In genomic region chr10:75542902-75543301, GRCh38 we compare ENCODE assay signal across 13 cellular contexts.
A peak's percentile ranks its signal among the peaks of the same experiment; 100 is the strongest.
DNase-seq lines count a peak whose midpoint lies in the region; ATAC-seq and TF ChIP-seq lines count a peak whose summit lies in the region.
"Had no signal": no experiment of that assay in that cellular context is flagged by ENCODE, and none has a peak within 500 bp of the region (broad histone marks: within the 10 kb centered on the region; RNA-seq: fewer than 3 reads in every experiment).

No MANE protein-coding gene starts in this region.

- H3K9me2 ChIP-seq in PC-3 (replicated peaks; ENCODE audit: low read length): 0 out of 2 replicates have a peak, but pooled peaks cover 12% of the 10 kb centered on the region

- ATAC-seq in left cardiac atrium (peak; percentile 24 to 27), HG02885 (IDR thresholded peaks at IDR 0.05; ENCODE audit: poor library complexity, unreplicated experiment) (no peak), GM18505 (IDR thresholded peaks at IDR 0.05; ENCODE audit: unreplicated experiment) (no peak), PC-3 (no peak)
- ATAC-seq: A549; activated CD8-positive, alpha-beta memory T cell treated with anti-CD3 and anti-CD28 coated beads, Interleukin-2, amount 10 ng/mL, durations not matched to agents 7 days and 5 days had no signal

- BruUV-seq in PC-3 (replicated peaks; lab: Mats Ljungman, UMichigan): no TSS peak

- intact Hi-C loops in left cardiac atrium (cut with DNase I) (no loop called here), PC-3 (cut with micrococcal nuclease) (no loop called here)

- H3K27ac Mint-ChIP-seq in neural crest cell (ENCODE audit: unreplicated experiment): peak overlapping the region; percentile 46
- H3K27ac Mint-ChIP-seq: activated CD8-positive, alpha-beta memory T cell treated with anti-CD3 and anti-CD28 coated beads, Interleukin-2, amount 10 ng/mL, durations not matched to agents 7 days and 5 days; T-helper 1 cell treated with Interleukin-12 subunit alpha and Interleukin-12 subunit beta and Interleukin-4 antibody, amounts not matched to agents 30 μg/mL and 1 μg/mL, for 36 hours had no signal

- H3K27me3 ChIP-seq in right atrium auricular region (no peaks in the 10 kb centered on the region), PC-3 (ENCODE audit: low read length) (peaks cover 55% of the 10 kb centered on the region)

- H3K4me3 Mint-ChIP-seq in neural crest cell: peak overlapping the region; percentile 64
- H3K4me3 Mint-ChIP-seq: activated CD8-positive, alpha-beta memory T cell treated with anti-CD3 and anti-CD28 coated beads, Interleukin-2, amount 10 ng/mL, durations not matched to agents 7 days and 5 days; T-helper 1 cell treated with Interleukin-12 subunit alpha and Interleukin-12 subunit beta and Interleukin-4 antibody, amounts not matched to agents 30 μg/mL and 1 μg/mL, for 36 hours had no signal

- DNase-seq in left cardiac atrium (peak; percentile 26), right atrium auricular region (ENCODE audit: low spot score) (no peak), fibroblast of mammary gland (ENCODE audit: low read depth) (peak; percentile 94), neural crest cell (ENCODE audit: low read depth, low spot score) (no peak), RPMI8226 (no peak), PC-3 (no peak)
- DNase-seq: activated CD8-positive, alpha-beta memory T cell treated with anti-CD3 and anti-CD28 coated beads, Interleukin-2, amount 10 ng/mL, durations not matched to agents 7 days and 5 days; midbrain; stimulated activated naive CD4-positive, alpha-beta T cell treated with Interleukin-2 at 50 U/mL for 16 hours had no signal

- H3K27me3 Mint-ChIP-seq in neural crest cell (ENCODE audit: low read depth): peaks cover 2% of the 10 kb centered on the region

- no peak for TF ChIP-seq POLR2A in GM18505 (IDR thresholded peaks at IDR 0.05; ENCODE audit: borderline replicate concordance, extremely low read depth, insufficient read depth, insufficient read length)

- H3K9me3 ChIP-seq in right atrium auricular region: no peaks in the 10 kb centered on the region
- H3K9me3 ChIP-seq in PC-3 (ENCODE audit: low read length): no peaks in the 10 kb centered on the region
- H3K9me3 ChIP-seq: A549 had no signal

- H3K27ac ChIP-seq in right atrium auricular region (no peak overlapping the region), PC-3 (ENCODE audit: low read length) (no peak overlapping the region)
- H3K27ac ChIP-seq: A549 had no signal

- no peaks in the 10 kb centered on the region for H4K20me1 ChIP-seq in PC-3 (ENCODE audit: low read length)

- no peaks in the 10 kb centered on the region for H3F3A ChIP-seq in PC-3 (ENCODE audit: low read length, unreplicated experiment)

- H3K4me3 ChIP-seq in right atrium auricular region (no peak overlapping the region), fibroblast of mammary gland (ENCODE audit: control insufficient read depth, low read depth, low read length) (no peak overlapping the region), PC-3 (ENCODE audit: low read length) (no peak overlapping the region)
- H3K4me3 ChIP-seq: A549 had no signal

- H3K9me3 Mint-ChIP-seq in neural crest cell: peaks cover 4% of the 10 kb centered on the region
- H3K9me3 Mint-ChIP-seq: T-helper 1 cell treated with Interleukin-12 subunit alpha and Interleukin-12 subunit beta and Interleukin-4 antibody, amounts not matched to agents 30 μg/mL and 1 μg/mL, for 36 hours had no signal

- POLR2A ChIA-PET in PC-3 (lab: Charles Lee; ENCODE audit: unreplicated experiment): no interaction called here

- no peak overlapping the region for H2AFZ ChIP-seq in PC-3 (ENCODE audit: low read length)

- TF ChIP-seq CTCF in right atrium auricular region (IDR thresholded peaks at IDR 0.05): no peak
- no peak for TF ChIP-seq CTCF in fibroblast of mammary gland (conservative IDR thresholded peaks at IDR 0.05; ENCODE audit: control insufficient read depth, insufficient read depth, low read depth, low read length)
- TF ChIP-seq CTCF in neural crest cell (conservative IDR thresholded peaks at IDR 0.05): no peak
- no peak for TF ChIP-seq CTCF in PC-3 (conservative IDR thresholded peaks at IDR 0.05; ENCODE audit: low read depth, low read length)

- CTCF ChIA-PET in PC-3 (lab: Charles Lee): no interaction called here

- H3K79me2 ChIP-seq in PC-3 (ENCODE audit: low read length): no peaks in the 10 kb centered on the region

- H3K9ac ChIP-seq in PC-3 (ENCODE audit: low read length): no peak overlapping the region

- peaks cover 72% of the 10 kb centered on the region for H3K4me1 Mint-ChIP-seq in neural crest cell
- H3K4me1 Mint-ChIP-seq: activated CD8-positive, alpha-beta memory T cell treated with anti-CD3 and anti-CD28 coated beads, Interleukin-2, amount 10 ng/mL, durations not matched to agents 7 days and 5 days had no signal

- no peaks in the 10 kb centered on the region for H3K36me3 Mint-ChIP-seq in neural crest cell (ENCODE audit: low read depth)
- H3K36me3 Mint-ChIP-seq: activated CD8-positive, alpha-beta memory T cell treated with anti-CD3 and anti-CD28 coated beads, Interleukin-2, amount 10 ng/mL, durations not matched to agents 7 days and 5 days had no signal

- H3K4me2 ChIP-seq in PC-3 (ENCODE audit: low read length): no peak overlapping the region
- H3K4me2 ChIP-seq: A549 had no signal

- H3K36me3 ChIP-seq in right atrium auricular region (no peaks in the 10 kb centered on the region), PC-3 (ENCODE audit: low read depth, low read length) (no peaks in the 10 kb centered on the region)

- H3K4me1 ChIP-seq in right atrium auricular region: peaks cover 0 to 18% of the 10 kb centered on the region in 2 donors
- peaks cover 10% of the 10 kb centered on the region; the same call in 1 of the 2 replicates for H3K4me1 ChIP-seq in PC-3 (ENCODE audit: insufficient read depth, low read length)
- H3K4me1 ChIP-seq: A549 had no signal

Comparison
In these comparisons a context has a peak if more than half of its experiments do, and no peak if none do; other contexts are left out.
1. DNase-seq: peak in left cardiac atrium (single experiment) and fibroblast of mammary gland (single experiment); none in right atrium auricular region (single experiment), neural crest cell (single experiment), RPMI8226 (single experiment) and PC-3 (single experiment).
2. ATAC-seq: peak in left cardiac atrium (2 of 2); none in HG02885 (single experiment), GM18505 (single experiment) and PC-3 (single experiment).